Comparison of ENCODE assay signal across 7 cellular contexts in the genomic region with DNA sequence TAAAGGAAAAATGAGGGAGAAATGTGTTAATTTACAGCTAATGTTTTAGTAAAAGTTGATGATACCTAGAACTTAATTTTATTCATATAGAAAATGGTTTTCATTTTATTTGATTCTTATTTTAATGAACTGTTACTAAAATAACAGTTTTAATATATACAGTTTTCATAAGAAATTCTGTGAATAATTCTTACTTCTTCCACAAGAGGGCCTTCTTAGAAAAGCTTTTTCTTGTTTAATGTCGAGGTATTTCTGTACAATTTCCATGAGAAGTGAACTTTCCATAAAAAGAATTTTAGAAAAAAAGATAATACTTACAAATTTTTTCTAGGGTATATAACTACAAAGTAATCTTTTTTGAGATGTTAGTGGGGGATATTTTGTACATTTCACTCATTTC.
DNase-seq lines count a peak whose midpoint lies in the region; ATAC-seq and TF ChIP-seq lines count a peak whose summit lies in the region.

No MANE protein-coding gene starts in this region.

- H3K27me3 ChIP-seq in esophagus squamous epithelium, result no peaks in the 10 kb centered on the region

- TF ChIP-seq POLR2A in esophagus squamous epithelium (IDR thresholded peaks at IDR 0.05), result no peak

- H3K27ac ChIP-seq in esophagus squamous epithelium, result no peak overlapping the region

- peak; percentile 35 for TF ChIP-seq CTCF in GM13977 (IDR thresholded peaks at IDR 0.05; ENCODE audit: extremely low read depth, insufficient read depth, missing control alignments)
- TF ChIP-seq CTCF in esophagus squamous epithelium (IDR thresholded peaks at IDR 0.05), result peak in 5 of 6 experiments; percentile 17 to 70 (median 61)
- peak; percentile 36 for TF ChIP-seq CTCF in retinal pigment epithelial cell (conservative IDR thresholded peaks at IDR 0.05; ENCODE audit: low read depth, low read length)
- TF ChIP-seq CTCF in omental fat pad (IDR thresholded peaks at IDR 0.05), result no peak

- H3K4me3 ChIP-seq in esophagus squamous epithelium (no peak overlapping the region), retinal pigment epithelial cell (ENCODE audit: low read length) (no peak overlapping the region)

- ATAC-seq in GM21367 (IDR thresholded peaks at IDR 0.05; ENCODE audit: unreplicated experiment) (no peak), omental fat pad (ENCODE audit: low FRiP score) (no peak), GM19324 (IDR thresholded peaks at IDR 0.05; ENCODE audit: low FRiP score, unreplicated experiment) (no peak)

- intact Hi-C loops in esophagus squamous epithelium (cut with DNase I), result loop anchor here (10.0 kb wide), 1 partner anchor 54 kb away; no protein-coding TSS in a partner anchor

- in situ Hi-C loops in GM13977 (cut with MboI; ENCODE audit: low pct_unique_long_range_greater_than_20kb, low sequenced_read_pairs, unreplicated experiment), result no loop called here

- no peaks in the 10 kb centered on the region for H3K4me1 ChIP-seq in esophagus squamous epithelium

- WGBS in esophagus squamous epithelium, 2 donors, result 0% methylated on average over 1 of the region's 1 CpG

- H3K36me3 ChIP-seq in esophagus squamous epithelium, result peaks cover 0 to 39% (median 0%) of the 10 kb centered on the region in 3 donors

- H3K9me3 ChIP-seq in esophagus squamous epithelium, result no peaks in the 10 kb centered on the region

- DNase-seq in GM13977 (ENCODE audit: low spot score) (no peak), NCI-H460 (ENCODE audit: extremely low read depth, low read depth) (peak; percentile 23), esophagus squamous epithelium (lab: John Stamatoyannopoulos, UW) (no peak), retinal pigment epithelial cell (ENCODE audit: low read depth) (no peak), omental fat pad (ENCODE audit: low spot score) (no peak)

Comparison
In these comparisons a context has a peak if more than half of its experiments do, and no peak if none do; other contexts are left out.
1. CTCF ChIP-seq: peak in GM13977 (single experiment), esophagus squamous epithelium (5 of 6) and retinal pigment epithelial cell (single experiment); none in omental fat pad (0 of 3).